ENCODE assay signal across 1 cellular context in genomic region chr19:8052464-8052859, GRCh38.
TF ChIP-seq lines count a peak whose summit lies in the region.

CCL25 (plus strand) TSS chr19:8052760; CDS start chr19:8053050, 290 bp downstream.

TF ChIP-seq in GM12878, 131 proteins besides CTCF, POLR2A, EP300 and RAD21:
- TF ChIP-seq CREM (IDR thresholded peaks at IDR 0.05; ENCODE audit: low read depth) (no peak), CEBPZ (IDR thresholded peaks at IDR 0.05; ENCODE audit: low read depth, low read length) (no peak), DPF2 (IDR thresholded peaks at IDR 0.05) (no peak)
